ENCODE assay signal across 1 cellular context in the genomic region with DNA sequence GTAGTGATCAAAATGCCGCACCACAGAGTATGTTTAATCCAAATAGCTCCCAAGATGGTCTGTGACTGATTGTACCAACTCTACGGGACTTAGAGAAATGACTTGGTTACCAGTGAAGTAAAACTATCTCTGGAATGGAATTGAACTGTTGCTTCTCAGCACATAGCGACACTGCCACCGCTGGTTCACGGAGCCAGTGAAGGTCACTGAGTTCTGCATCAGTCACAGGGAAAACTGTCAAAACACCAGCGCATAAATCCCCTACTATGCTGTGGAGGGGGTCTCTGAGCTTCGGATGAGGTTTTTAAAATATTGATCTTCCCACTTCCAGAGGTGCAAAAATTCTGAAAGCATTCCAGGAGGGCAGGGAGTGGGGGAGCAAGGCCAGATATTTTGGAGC.
A peak's percentile ranks its signal among the peaks of the same experiment; 100 is the strongest.
TF ChIP-seq lines count a peak whose summit lies in the region.

No MANE protein-coding gene starts in this region.

TF ChIP-seq in endothelial cell of umbilical vein, 7 proteins besides CTCF, POLR2A, EP300 and RAD21:
- peak; percentile 11 for TF ChIP-seq EZH2 (IDR thresholded peaks at IDR 0.05; ENCODE audit: borderline replicate concordance, low read depth, low read length, severe bottlenecking)
- no peak for TF ChIP-seq MYC (IDR thresholded peaks at IDR 0.05; ENCODE audit: low read depth, low read length)
